1 cellular context compared by ENCODE assay signal in genomic region chr7:107999814-108000560, GRCh38.
TF ChIP-seq lines count a peak whose summit lies in the region.

No MANE protein-coding gene starts in this region.

TF ChIP-seq in GM23338, 12 proteins besides CTCF, POLR2A, EP300 and RAD21 (continued from another document):
- no peak for TF ChIP-seq REST (IDR thresholded peaks at IDR 0.05; ENCODE audit: unreplicated experiment)
- TF ChIP-seq EZH2 (IDR thresholded peaks at IDR 0.05; ENCODE audit: low read depth, unreplicated experiment) = no peak
- no peak for TF ChIP-seq ZNF114 (CRISPR knock-in tag; IDR thresholded peaks at IDR 0.05)
- no peak for TF ChIP-seq CREB1 (CRISPR knock-in tag; IDR thresholded peaks at IDR 0.05; ENCODE audit: low read depth)
- no peak for TF ChIP-seq STAT1 (IDR thresholded peaks at IDR 0.05; ENCODE audit: unreplicated experiment)
- TF ChIP-seq ETS1 (IDR thresholded peaks at IDR 0.05) = no peak
- TF ChIP-seq EZH2phosphoT487 (IDR thresholded peaks at IDR 0.05; ENCODE audit: unreplicated experiment) = no peak
- no peak for TF ChIP-seq NANOG (IDR thresholded peaks at IDR 0.05; ENCODE audit: borderline replicate concordance)
